9 cellular contexts compared by ENCODE assay signal in the genomic region with DNA sequence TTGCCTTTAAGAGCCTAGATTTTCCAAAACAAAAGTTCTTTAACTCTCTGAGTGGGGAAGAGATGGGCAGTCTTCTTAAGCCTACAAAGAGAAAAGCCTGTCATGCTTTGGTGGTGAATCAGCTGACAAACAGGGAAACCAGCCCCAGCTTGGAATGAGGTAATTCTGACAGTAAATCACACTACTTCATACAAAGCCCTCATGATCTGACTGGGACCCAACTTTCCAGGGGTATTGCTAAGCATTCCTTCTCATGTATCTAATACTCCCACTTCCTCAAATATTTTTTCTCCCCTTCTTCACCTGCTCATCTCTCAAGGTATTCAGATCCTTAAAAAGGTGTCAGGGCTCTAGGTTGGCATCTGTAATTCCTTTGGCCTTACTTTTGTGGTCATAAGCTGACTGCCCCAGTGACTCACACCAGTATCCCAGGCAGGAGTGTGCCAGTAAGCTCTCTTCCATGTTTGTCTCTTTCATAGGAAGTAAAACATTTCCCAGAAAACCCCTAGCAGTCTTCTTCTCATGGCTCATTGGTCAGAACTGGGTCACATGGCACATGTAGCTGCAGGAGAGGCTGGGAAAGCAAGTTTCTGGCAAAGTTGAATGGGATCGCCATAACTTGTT. TPM values are rescaled to one million over a fixed set of nuclear protein-coding genes. Genes with fewer than 3 reads are reported as not detected.
DNase-seq lines count a peak whose midpoint lies in the region; ATAC-seq and TF ChIP-seq lines count a peak whose summit lies in the region.
"Had no signal": no experiment of that assay in that cellular context is flagged by ENCODE, and none has a peak within 500 bp of the region (broad histone marks: within the 10 kb centered on the region; RNA-seq: fewer than 3 reads in every experiment).

No MANE protein-coding gene starts in this region.

- H3K27ac ChIP-seq in psoas muscle: peak overlapping the region; percentile 88

- no peaks in the 10 kb centered on the region for H3K36me3 ChIP-seq in psoas muscle (ENCODE audit: insufficient read depth in 1 of 2, low read depth in 1 of 2)

- peaks cover 51% of the 10 kb centered on the region for H3K4me1 ChIP-seq in psoas muscle

- TF ChIP-seq CTCF in psoas muscle (IDR thresholded peaks at IDR 0.05): no peak

- ATAC-seq in esophagus mucosa (peak; percentile 55), psoas muscle (peak; percentile 52 to 75 (median 65)), GM21515 (IDR thresholded peaks at IDR 0.05; ENCODE audit: unreplicated experiment) (no peak)

- WGBS in psoas muscle, 3 donors: 89 to 95% (median 93%) methylated on average over 1 of the region's 1 CpG

- H3K4me3 ChIP-seq in psoas muscle: no peak overlapping the region

- DNase-seq in ELR (ENCODE audit: low read depth) (peak; percentile 99), OCI-M1 (lab: John Stamatoyannopoulos, UW) (peak; percentile 69), psoas muscle (peak in 1 of 2 donors; percentile 32), DMS79 treated with DMSO at 0.1 percent for 48 hours (lab: John Stamatoyannopoulos, UW) (no peak), NCI-H2081 treated with DMSO at 0.1 percent for 48 hours (lab: John Stamatoyannopoulos, UW) (no peak), middle frontal gyrus (ENCODE audit: extremely low spot score, low spot score) (no peak)
- DNase-seq: H7 had no signal

- H3K27me3 ChIP-seq in psoas muscle (ENCODE audit: insufficient read depth in 3 of 3, low read length in 2 of 3): no peaks in the 10 kb centered on the region

- intact Hi-C loops in psoas muscle (cut with DNase I): no loop called here

- no peaks in the 10 kb centered on the region for H3K9me3 ChIP-seq in psoas muscle

RNA-seq across cellular contexts. Expression of a gene that starts 15.0 kb away (rescaled TPM):
- total RNA-seq in esophagus mucosa (10.0 TPM), psoas muscle (10 to 100 TPM in 3 of 4 donors, 1 to 10 TPM in 1; 6.3 to 25.6 (median 11.5) TPM)
- polyA plus RNA-seq in psoas muscle: 1 to 10 TPM; 4.3 to 9.0 (median 6.7) TPM

RNA-seq across cellular contexts. Expression of a gene that starts 15.4 kb away (rescaled TPM):
- total RNA-seq in esophagus mucosa: 0.84 TPM
- total RNA-seq in psoas muscle: 1 to 10 TPM in 1 of 4 donors, under 1 TPM in 2, not detected in 1; 0.47 to 4.3 (median 0.97) TPM
- polyA plus RNA-seq in psoas muscle: under 1 TPM; 0.05 to 0.15 (median 0.14) TPM

Comparison
In these comparisons a context has a peak if more than half of its experiments do, and no peak if none do; other contexts are left out.
1. DNase-seq: peak in ELR (single experiment) and OCI-M1 (single experiment); none in DMS79 treated with DMSO at 0.1 percent for 48 hours (single experiment), NCI-H2081 treated with DMSO at 0.1 percent for 48 hours (single experiment) and middle frontal gyrus (single experiment).